Comparison of ENCODE assay signal across 8 cellular contexts in genomic region chr1:225318706-225319575, GRCh38.
DNase-seq lines count a peak whose midpoint lies in the region; ATAC-seq and TF ChIP-seq lines count a peak whose summit lies in the region.

No MANE protein-coding gene starts in this region.

- TF ChIP-seq POLR2A in vagina (IDR thresholded peaks at IDR 0.05), result no peak

- H3K36me3 ChIP-seq in NT2/D1 (ENCODE audit: insufficient read depth, insufficient read length, low read length) (no peaks in the 10 kb centered on the region), left lung (no peaks in the 10 kb centered on the region), vagina (no peaks in the 10 kb centered on the region)

- peak; percentile 58 to 65 for TF ChIP-seq CTCF in left lung (IDR thresholded peaks at IDR 0.05)
- TF ChIP-seq CTCF in vagina (IDR thresholded peaks at IDR 0.05), result peak; percentile 31 to 41 (median 37)

- H3K4me3 ChIP-seq in NT2/D1 (ENCODE audit: insufficient read length, low read depth) (no peak overlapping the region), left lung (no peak overlapping the region), vagina (no peak overlapping the region)

- H3K27me3 ChIP-seq in NT2/D1 (ENCODE audit: insufficient read depth, insufficient read length) (no peaks in the 10 kb centered on the region), left lung (no peaks in the 10 kb centered on the region), vagina (no peaks in the 10 kb centered on the region)

- H3K9me3 ChIP-seq in NT2/D1 (ENCODE audit: insufficient read depth, low read length) (no peaks in the 10 kb centered on the region), left lung (peaks cover 0 to 9% of the 10 kb centered on the region in 2 donors), vagina (no peaks in the 10 kb centered on the region)

- ATAC-seq in GM21390 (IDR thresholded peaks at IDR 0.05; ENCODE audit: unreplicated experiment) (peak; percentile 95), HG03565 (IDR thresholded peaks at IDR 0.05; ENCODE audit: unreplicated experiment) (peak; percentile 96), left lung (peak; percentile 97)

- no peak overlapping the region for H3K27ac ChIP-seq in left lung
- no peak overlapping the region for H3K27ac ChIP-seq in vagina

- peak; percentile 10 for DNase-seq in activated gamma-delta T cell treated with Interleukin-2 at 50 U/mL for 16 hours
- no peak for DNase-seq in activated gamma-delta T cell (lab: John Stamatoyannopoulos, UW)
- peak; percentile 57 for DNase-seq in NT2/D1 (ENCODE audit: low read depth, low spot score)
- DNase-seq in central memory CD4-positive, alpha-beta T cell, result peak; percentile 10
- DNase-seq in left lung, result no peak
- no peak for DNase-seq in vagina (ENCODE audit: extremely low spot score in 2 of 2)

- intact Hi-C loops in left lung (cut with DNase I), result no loop called here
- intact Hi-C loops in vagina (cut with DNase I), result no loop called here

- H3K9ac ChIP-seq in NT2/D1 (ENCODE audit: insufficient read length, low read depth), result no peak overlapping the region

- H3K4me1 ChIP-seq in NT2/D1 (ENCODE audit: insufficient read depth, insufficient read length), result peaks cover 5% of the 10 kb centered on the region
- peaks cover 0 to 2% of the 10 kb centered on the region in 2 donors for H3K4me1 ChIP-seq in left lung
- no peaks in the 10 kb centered on the region for H3K4me1 ChIP-seq in vagina

Comparison
In these comparisons a context has a peak if more than half of its experiments do, and no peak if none do; other contexts are left out.
1. DNase-seq: peak in activated gamma-delta T cell treated with Interleukin-2 at 50 U/mL for 16 hours (single experiment), NT2/D1 (single experiment) and central memory CD4-positive, alpha-beta T cell (single experiment); none in activated gamma-delta T cell (single experiment), left lung (0 of 2) and vagina (0 of 2).
2. Peak in every context shown above with its lines, with median percentiles within 50 percentile points of each other: ATAC-seq.